ENCODE assay signal across 9 cellular contexts in genomic region chr16:78811247-78811646, GRCh38.
"Had no signal": no experiment of that assay in that cellular context is flagged by ENCODE, and none has a peak within 500 bp of the region (broad histone marks: within the 10 kb centered on the region; RNA-seq: fewer than 3 reads in every experiment).

No MANE protein-coding gene starts in this region.

- H3K9ac ChIP-seq: GM23248 had no signal

- FAIRE-seq: HepG2 had no signal

- H3K27ac ChIP-seq: GM23248, HL-60 had no signal

- H3K27me3 Mint-ChIP-seq: IgD-negative memory B cell had no signal

- H2AFZ ChIP-seq: GM23248 had no signal

- H3K4me3 Mint-ChIP-seq: HFFc6 had no signal

- H3K4me3 ChIP-seq: GM23248 had no signal

- H3K27ac Mint-ChIP-seq: HFFc6 had no signal

- DNase-seq: GM23248, GOT3, H7, HCEC 1CT, HFFc6, KBM-7 had no signal
